In genomic region chr3:71206305-71206704, GRCh38 we compare ENCODE assay signal across 28 cellular contexts.
DNase-seq lines count a peak whose midpoint lies in the region; ATAC-seq and TF ChIP-seq lines count a peak whose summit lies in the region.
"Had no signal": no experiment of that assay in that cellular context is flagged by ENCODE, and none has a peak within 500 bp of the region (broad histone marks: within the 10 kb centered on the region; RNA-seq: fewer than 3 reads in every experiment).

No MANE protein-coding gene starts in this region.

- H3K9me3 ChIP-seq in mucosa of descending colon, result no peaks in the 10 kb centered on the region
- H3K9me3 ChIP-seq in transverse colon, result no peaks in the 10 kb centered on the region
- H3K9me3 ChIP-seq: BLaER1, HAP-1 had no signal

- H3K27me3 ChIP-seq in transverse colon, result no peaks in the 10 kb centered on the region
- no peaks in the 10 kb centered on the region for H3K27me3 ChIP-seq in brain microvascular endothelial cell (replicated peaks)
- H3K27me3 ChIP-seq: BLaER1, foreskin keratinocyte had no signal

- H3K36me3 ChIP-seq in mucosa of descending colon (ENCODE audit: low read depth), result no peaks in the 10 kb centered on the region
- H3K36me3 ChIP-seq in transverse colon, result no peaks in the 10 kb centered on the region
- no peaks in the 10 kb centered on the region for H3K36me3 ChIP-seq in brain microvascular endothelial cell (replicated peaks)
- H3K36me3 ChIP-seq: BLaER1, HAP-1 had no signal

- H3K27ac Mint-ChIP-seq in stimulated activated naive CD8-positive, alpha-beta T cell treated with anti-CD3 and anti-CD28 coated beads, Interleukin-15, Interleukin-2, amounts not matched to agents 100 ng/mL and 50 ng/mL, for 24 hours, result peak overlapping the region; percentile 33
- peak overlapping the region; percentile 58 for H3K27ac Mint-ChIP-seq in activated naive CD8-positive, alpha-beta T cell treated with anti-CD3 and anti-CD28 coated beads for 36 hours
- no peak overlapping the region for H3K27ac Mint-ChIP-seq in T-cell
- H3K27ac Mint-ChIP-seq: activated CD4-positive, alpha-beta T cell treated with anti-CD3 and anti-CD28 coated beads for 36 hours; activated naive CD8-positive, alpha-beta T cell treated with anti-CD3 and anti-CD28 coated beads, Interleukin-2, amount 10 ng/mL, durations not matched to agents 7 days and 5 days; endodermal cell; memory B cell; type B pancreatic cell had no signal

- H3K27ac ChIP-seq in transverse colon (peak overlapping the region; percentile 74 to 84 (median 81)), brain microvascular endothelial cell (no peak overlapping the region)
- H3K27ac ChIP-seq: BLaER1, foreskin keratinocyte had no signal

- no peaks in the 10 kb centered on the region for H3K27me3 Mint-ChIP-seq in stimulated activated naive CD8-positive, alpha-beta T cell treated with anti-CD3 and anti-CD28 coated beads, Interleukin-15, Interleukin-2, amounts not matched to agents 100 ng/mL and 50 ng/mL, for 24 hours
- H3K27me3 Mint-ChIP-seq in activated naive CD8-positive, alpha-beta T cell treated with anti-CD3 and anti-CD28 coated beads for 36 hours, result no peaks in the 10 kb centered on the region
- H3K27me3 Mint-ChIP-seq in T-cell, result no peaks in the 10 kb centered on the region
- H3K27me3 Mint-ChIP-seq: activated CD4-positive, alpha-beta T cell treated with anti-CD3 and anti-CD28 coated beads for 36 hours; activated naive CD8-positive, alpha-beta T cell treated with anti-CD3 and anti-CD28 coated beads, Interleukin-2, amount 10 ng/mL, durations not matched to agents 7 days and 5 days; central memory CD8-positive, alpha-beta T cell; memory B cell; type B pancreatic cell had no signal

- WGBS in transverse colon (ENCODE audit: low coverage in 1 of 2), 2 donors, result 60 to 86% methylated on average over 1 of the region's 1 CpG

- TF ChIP-seq EP300 in transverse colon (IDR thresholded peaks at IDR 0.05; ENCODE audit: low read depth), result no peak

- no peak for TF ChIP-seq CTCF in mucosa of descending colon (IDR thresholded peaks at IDR 0.05)
- TF ChIP-seq CTCF in transverse colon (IDR thresholded peaks at IDR 0.05), result no peak
- TF ChIP-seq CTCF in brain microvascular endothelial cell (IDR thresholded peaks at IDR 0.05; ENCODE audit: low read depth, low read length, missing control alignments), result no peak

- H3K4me1 Mint-ChIP-seq in stimulated activated naive CD8-positive, alpha-beta T cell treated with anti-CD3 and anti-CD28 coated beads, Interleukin-15, Interleukin-2, amounts not matched to agents 100 ng/mL and 50 ng/mL, for 24 hours (ENCODE audit: low read depth), result peaks cover 94% of the 10 kb centered on the region
- H3K4me1 Mint-ChIP-seq in activated naive CD8-positive, alpha-beta T cell treated with anti-CD3 and anti-CD28 coated beads for 36 hours, result peaks cover 94% of the 10 kb centered on the region
- peaks cover 89 to 94% (median 92%) of the 10 kb centered on the region in 3 donors for H3K4me1 Mint-ChIP-seq in T-cell

- CTCF ChIA-PET in T-cell (lab: Charles Lee), result no interaction called here

- H3K9me3 Mint-ChIP-seq in stimulated activated naive CD8-positive, alpha-beta T cell treated with anti-CD3 and anti-CD28 coated beads, Interleukin-15, Interleukin-2, amounts not matched to agents 100 ng/mL and 50 ng/mL, for 24 hours, result peaks cover 8% of the 10 kb centered on the region
- peaks cover 2% of the 10 kb centered on the region for H3K9me3 Mint-ChIP-seq in activated naive CD8-positive, alpha-beta T cell treated with anti-CD3 and anti-CD28 coated beads for 36 hours
- no peaks in the 10 kb centered on the region for H3K9me3 Mint-ChIP-seq in T-cell
- H3K9me3 Mint-ChIP-seq: activated naive CD8-positive, alpha-beta T cell treated with anti-CD3 and anti-CD28 coated beads, Interleukin-2, amount 10 ng/mL, durations not matched to agents 7 days and 5 days; central memory CD8-positive, alpha-beta T cell; endodermal cell; memory B cell had no signal

- peaks cover 19% of the 10 kb centered on the region for H3K36me3 Mint-ChIP-seq in stimulated activated naive CD8-positive, alpha-beta T cell treated with anti-CD3 and anti-CD28 coated beads, Interleukin-15, Interleukin-2, amounts not matched to agents 100 ng/mL and 50 ng/mL, for 24 hours (ENCODE audit: low read depth)
- H3K36me3 Mint-ChIP-seq in activated naive CD8-positive, alpha-beta T cell treated with anti-CD3 and anti-CD28 coated beads for 36 hours, result peaks cover 47% of the 10 kb centered on the region
- H3K36me3 Mint-ChIP-seq in T-cell, result peaks cover 27% of the 10 kb centered on the region
- H3K36me3 Mint-ChIP-seq: type B pancreatic cell had no signal

- no peak for DNase-seq in stimulated activated naive CD8-positive, alpha-beta T cell treated with anti-CD3 and anti-CD28 coated beads, Interleukin-15, Interleukin-2, amounts not matched to agents 100 U/mL and 50 U/mL, for 24 hours
- DNase-seq in activated naive CD8-positive, alpha-beta T cell treated with anti-CD3 and anti-CD28 coated beads for 36 hours, result no peak
- DNase-seq in mucosa of descending colon, result no peak
- DNase-seq in transverse colon, result no peak
- DNase-seq in NCI-H1092 (lab: John Stamatoyannopoulos, UW), result no peak
- DNase-seq in T-cell, result no peak
- no peak for DNase-seq in brain microvascular endothelial cell
- DNase-seq: activated CD4-positive, alpha-beta T cell treated with anti-CD3 and anti-CD28 coated beads for 36 hours; activated effector memory CD4-positive, alpha-beta T cell treated with Interleukin-2 at 50 U/mL for 16 hours; activated naive CD8-positive, alpha-beta T cell treated with anti-CD3 and anti-CD28 coated beads, Interleukin-2, amount 10 ng/mL, durations not matched to agents 7 days and 5 days; dermis blood vessel endothelial cell; DMS79 treated with DMSO at 0.1 percent for 48 hours; endodermal cell; foreskin keratinocyte; GDM1; left cardiac atrium; NCI-H524 treated with DMSO at 0.1 percent for 48 hours; stimulated activated CD4-positive, alpha-beta T cell treated with anti-CD3 and anti-CD28 coated beads, Interleukin-15, amount 100 ng/mL, for 24 hours; stimulated activated CD4-positive, alpha-beta T cell treated with anti-CD3 and anti-CD28 coated beads, Interleukin-4, amount 100 ng/mL, for 4 hours; substantia nigra had no signal

- intact Hi-C loops in mucosa of descending colon (cut with DNase I, micrococcal nuclease) (no loop called here), transverse colon (cut with DNase I; ENCODE audit: low total_unique reads) (no loop called here)

- POLR2A ChIA-PET in T-cell (lab: Charles Lee), result no interaction called here

- H3K4me3 Mint-ChIP-seq in stimulated activated naive CD8-positive, alpha-beta T cell treated with anti-CD3 and anti-CD28 coated beads, Interleukin-15, Interleukin-2, amounts not matched to agents 100 ng/mL and 50 ng/mL, for 24 hours, result no peak overlapping the region
- H3K4me3 Mint-ChIP-seq in activated naive CD8-positive, alpha-beta T cell treated with anti-CD3 and anti-CD28 coated beads for 36 hours, result no peak overlapping the region
- no peak overlapping the region for H3K4me3 Mint-ChIP-seq in T-cell
- H3K4me3 Mint-ChIP-seq: activated CD4-positive, alpha-beta T cell treated with anti-CD3 and anti-CD28 coated beads for 36 hours; activated naive CD8-positive, alpha-beta T cell treated with anti-CD3 and anti-CD28 coated beads, Interleukin-2, amount 10 ng/mL, durations not matched to agents 7 days and 5 days; central memory CD8-positive, alpha-beta T cell; endodermal cell; memory B cell; type B pancreatic cell had no signal

- no peak for TF ChIP-seq POLR2A in transverse colon (IDR thresholded peaks at IDR 0.05)

- in situ Hi-C loops in transverse colon (cut with MboI; ENCODE audit: low pct_ligation_motif_present in 1 of 4, low pct_unique_long_range_greater_than_20kb in 1 of 4, low sequenced_read_pairs in 3 of 4) (no loop called here), brain microvascular endothelial cell (cut with HindIII; ENCODE audit: low pct_ligation_motif_present, low sequenced_read_pairs) (no loop called here)

- H3K4me3 ChIP-seq in mucosa of descending colon, result no peak overlapping the region
- H3K4me3 ChIP-seq in transverse colon, result no peak overlapping the region
- H3K4me3 ChIP-seq in brain microvascular endothelial cell (ENCODE audit: low read depth, low read length), result no peak overlapping the region
- H3K4me3 ChIP-seq: BLaER1, HAP-1 had no signal

- no peak for ATAC-seq in stimulated activated naive CD8-positive, alpha-beta T cell treated with anti-CD3 and anti-CD28 coated beads, Interleukin-15, Interleukin-2, amounts not matched to agents 100 U/mL and 50 U/mL, for 24 hours
- ATAC-seq in mucosa of descending colon, result peak; percentile 23
- no peak for ATAC-seq in T-cell (replicated peaks in 1 of 4)
- ATAC-seq: activated CD4-positive, alpha-beta T cell treated with anti-CD3 and anti-CD28 coated beads for 36 hours; esophagus mucosa; foreskin keratinocyte; left cardiac atrium; Right ventricle myocardium inferior had no signal

- peaks cover 14% of the 10 kb centered on the region for H3K4me1 ChIP-seq in mucosa of descending colon (ENCODE audit: low read depth)
- H3K4me1 ChIP-seq in transverse colon, result peaks cover 38 to 80% (median 50%) of the 10 kb centered on the region in 4 donors
- H3K4me1 ChIP-seq: foreskin keratinocyte had no signal

Comparison
In these comparisons a context has a peak if more than half of its experiments do, and no peak if none do; other contexts are left out.
1. H3K27ac Mint-ChIP-seq: peak in stimulated activated naive CD8-positive, alpha-beta T cell treated with anti-CD3 and anti-CD28 coated beads, Interleukin-15, Interleukin-2, amounts not matched to agents 100 ng/mL and 50 ng/mL, for 24 hours (single experiment) and activated naive CD8-positive, alpha-beta T cell treated with anti-CD3 and anti-CD28 coated beads for 36 hours (single experiment); none in T-cell (0 of 2).